ENCODE assay signal across 2 cellular contexts in the genomic region with DNA sequence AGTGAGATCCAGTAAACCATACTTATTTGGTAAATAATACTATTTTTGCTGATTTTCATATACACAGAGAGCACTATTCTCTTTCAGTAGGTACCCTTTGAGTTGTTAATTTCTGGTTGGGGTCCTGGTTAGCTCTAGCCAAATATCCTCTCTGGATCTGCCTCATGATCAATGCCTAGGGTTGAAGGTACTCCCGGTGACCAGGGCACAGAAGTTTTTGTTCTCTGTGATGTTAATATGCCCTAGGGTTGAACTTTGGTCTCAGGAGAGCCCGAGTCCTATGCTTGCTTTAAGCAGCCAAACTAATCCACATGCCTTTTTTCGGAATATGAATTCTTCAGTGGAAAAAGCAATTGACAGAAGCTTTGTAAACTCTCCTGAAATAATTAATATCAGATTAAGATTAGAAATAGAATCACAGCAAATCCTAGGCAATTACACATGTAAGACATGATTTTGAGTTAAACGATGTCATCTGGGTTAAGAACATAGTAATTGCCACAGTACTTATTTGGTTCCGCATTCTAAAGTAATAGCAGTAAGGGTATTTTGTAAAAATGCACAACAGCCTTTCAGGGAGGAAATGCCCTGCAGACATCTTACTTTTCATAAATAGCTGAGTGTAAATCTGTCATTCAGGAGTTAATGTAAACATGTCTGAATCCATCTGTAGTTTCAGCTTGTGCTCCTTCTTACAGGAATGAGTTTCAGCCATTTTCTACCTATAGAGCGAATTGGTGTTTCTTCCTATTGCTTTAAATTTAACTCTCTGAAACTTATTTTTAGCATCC.
TF ChIP-seq lines count a peak whose summit lies in the region.

No MANE protein-coding gene starts in this region.

TF ChIP-seq in H1, 55 proteins besides CTCF, POLR2A, EP300 and RAD21:
- no peak for TF ChIP-seq FOSL1 (IDR thresholded peaks at IDR 0.05; ENCODE audit: insufficient read depth, low read depth, low read length)
- no peak for TF ChIP-seq SUZ12 (IDR thresholded peaks at IDR 0.05; ENCODE audit: low read length)
- TF ChIP-seq POU5F1 (IDR thresholded peaks at IDR 0.05; ENCODE audit: low read depth, low read length) = no peak
- no peak for TF ChIP-seq TEAD4 (IDR thresholded peaks at IDR 0.05; ENCODE audit: low read depth, low read length)
- TF ChIP-seq PHF8 (conservative IDR thresholded peaks at IDR 0.05; ENCODE audit: low read depth, low read length) = no peak

TF ChIP-seq in neural cell, 6 proteins besides CTCF, POLR2A, EP300 and RAD21:
- TF ChIP-seq POLR2AphosphoS5 (IDR thresholded peaks at IDR 0.05) (no peak), MXI1 (conservative IDR thresholded peaks at IDR 0.05; ENCODE audit: poor library complexity, severe bottlenecking) (no peak), TAF1 (IDR thresholded peaks at IDR 0.05; ENCODE audit: low read depth) (no peak), EZH2 (IDR thresholded peaks at IDR 0.05; ENCODE audit: borderline replicate concordance, insufficient read depth, low read length, poor library complexity, severe bottlenecking) (no peak), SMC3 (conservative IDR thresholded peaks at IDR 0.05; ENCODE audit: poor library complexity) (no peak)
- TF ChIP-seq, protein P1, sequence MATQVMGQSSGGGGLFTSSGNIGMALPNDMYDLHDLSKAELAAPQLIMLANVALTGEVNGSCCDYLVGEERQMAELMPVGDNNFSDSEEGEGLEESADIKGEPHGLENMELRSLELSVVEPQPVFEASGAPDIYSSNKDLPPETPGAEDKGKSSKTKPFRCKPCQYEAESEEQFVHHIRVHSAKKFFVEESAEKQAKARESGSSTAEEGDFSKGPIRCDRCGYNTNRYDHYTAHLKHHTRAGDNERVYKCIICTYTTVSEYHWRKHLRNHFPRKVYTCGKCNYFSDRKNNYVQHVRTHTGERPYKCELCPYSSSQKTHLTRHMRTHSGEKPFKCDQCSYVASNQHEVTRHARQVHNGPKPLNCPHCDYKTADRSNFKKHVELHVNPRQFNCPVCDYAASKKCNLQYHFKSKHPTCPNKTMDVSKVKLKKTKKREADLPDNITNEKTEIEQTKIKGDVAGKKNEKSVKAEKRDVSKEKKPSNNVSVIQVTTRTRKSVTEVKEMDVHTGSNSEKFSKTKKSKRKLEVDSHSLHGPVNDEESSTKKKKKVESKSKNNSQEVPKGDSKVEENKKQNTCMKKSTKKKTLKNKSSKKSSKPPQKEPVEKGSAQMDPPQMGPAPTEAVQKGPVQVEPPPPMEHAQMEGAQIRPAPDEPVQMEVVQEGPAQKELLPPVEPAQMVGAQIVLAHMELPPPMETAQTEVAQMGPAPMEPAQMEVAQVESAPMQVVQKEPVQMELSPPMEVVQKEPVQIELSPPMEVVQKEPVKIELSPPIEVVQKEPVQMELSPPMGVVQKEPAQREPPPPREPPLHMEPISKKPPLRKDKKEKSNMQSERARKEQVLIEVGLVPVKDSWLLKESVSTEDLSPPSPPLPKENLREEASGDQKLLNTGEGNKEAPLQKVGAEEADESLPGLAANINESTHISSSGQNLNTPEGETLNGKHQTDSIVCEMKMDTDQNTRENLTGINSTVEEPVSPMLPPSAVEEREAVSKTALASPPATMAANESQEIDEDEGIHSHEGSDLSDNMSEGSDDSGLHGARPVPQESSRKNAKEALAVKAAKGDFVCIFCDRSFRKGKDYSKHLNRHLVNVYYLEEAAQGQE (IDR thresholded peaks at IDR 0.05; ENCODE audit: borderline replicate concordance) = no peak
